Comparison of ENCODE assay signal across 16 cellular contexts in genomic region chr13:80923907-80924306, GRCh38.
DNase-seq lines count a peak whose midpoint lies in the region; ATAC-seq, FAIRE-seq and TF ChIP-seq lines count a peak whose summit lies in the region.
"Had no signal": no experiment of that assay in that cellular context is flagged by ENCODE, and none has a peak within 500 bp of the region (broad histone marks: within the 10 kb centered on the region; RNA-seq: fewer than 3 reads in every experiment).

No MANE protein-coding gene starts in this region.

- in situ Hi-C loops in brain microvascular endothelial cell (cut with HindIII; ENCODE audit: low pct_ligation_motif_present, low sequenced_read_pairs): no loop called here

- no peak for DNase-seq in D721Med (ENCODE audit: insufficient read length, low spot score)
- DNase-seq in brain microvascular endothelial cell: no peak
- no peak for DNase-seq in left ventricle myocardium superior
- DNase-seq in substantia nigra (lab: John Stamatoyannopoulos, UW): no peak
- DNase-seq in activated CD4-positive, alpha-beta T cell treated with anti-CD3 and anti-CD28 coated beads for 48 hours: no peak
- DNase-seq in MM.1S: no peak
- DNase-seq: activated B cell treated with CpG ODN at 0.5 μM for 24 hours; activated naive CD8-positive, alpha-beta T cell treated with anti-CD3 and anti-CD28 coated beads, Interleukin-2, amount 50 U/mL, for 24 hours; activated T-cell treated with anti-CD3 and anti-CD28 coated beads for 4 hours; GF-D8; left lung; NCI-H1092 treated with DMSO at 0.1 percent for 48 hours had no signal

- no peak overlapping the region for H3K9ac ChIP-seq in MM.1S (ENCODE audit: low read length)
- H3K9ac ChIP-seq: BLaER1 treated with 17β-estradiol and CSF1 and Interleukin-3, amounts not matched to agents 10 nM and 100 nM had no signal

- TF ChIP-seq EP300 in Ishikawa (IDR thresholded peaks at IDR 0.05; ENCODE audit: borderline replicate concordance): no peak

- TF ChIP-seq RAD21 in Ishikawa (IDR thresholded peaks at IDR 0.05; ENCODE audit: low read depth): peak; percentile 19; the same call in 1 of the 2 replicates

- no peaks in the 10 kb centered on the region for H3K9me2 ChIP-seq in MM.1S (replicated peaks; ENCODE audit: insufficient read depth, low read length)

- no peaks in the 10 kb centered on the region for H3K27me3 ChIP-seq in brain microvascular endothelial cell (replicated peaks)
- H3K27me3 ChIP-seq in MM.1S (replicated peaks; ENCODE audit: insufficient read depth, low read length): no peaks in the 10 kb centered on the region
- H3K27me3 ChIP-seq: BLaER1 treated with 17β-estradiol and CSF1 and Interleukin-3, amounts not matched to agents 10 nM and 100 nM; left lung had no signal

- H2AFZ ChIP-seq in MM.1S (ENCODE audit: low read length): no peak overlapping the region

- no peaks in the 10 kb centered on the region for H3K9me3 ChIP-seq in MM.1S (replicated peaks; ENCODE audit: insufficient read depth, low read length)
- H3K9me3 ChIP-seq: BLaER1 treated with 17β-estradiol and CSF1 and Interleukin-3, amounts not matched to agents 10 nM and 100 nM; left lung had no signal

- H3K27ac ChIP-seq in brain microvascular endothelial cell (no peak overlapping the region), substantia nigra (ENCODE audit: low read depth, low read length, poor library complexity, severe bottlenecking) (no peak overlapping the region), MM.1S (ENCODE audit: low read length) (no peak overlapping the region)
- H3K27ac ChIP-seq: BLaER1 treated with 17β-estradiol and CSF1 and Interleukin-3, amounts not matched to agents 10 nM and 100 nM; left lung; SK-N-MC had no signal

- H3K4me3 ChIP-seq in brain microvascular endothelial cell (ENCODE audit: low read depth, low read length): no peak overlapping the region
- no peak overlapping the region for H3K4me3 ChIP-seq in MM.1S (ENCODE audit: low read length)
- H3K4me3 ChIP-seq: BLaER1 treated with 17β-estradiol and CSF1 and Interleukin-3, amounts not matched to agents 10 nM and 100 nM; left lung; SK-N-MC had no signal

- FAIRE-seq in D721Med (lab: Jason Lieb, UNC): no peak

- intact Hi-C loops in left ventricle myocardium superior (cut with micrococcal nuclease): no loop called here

- no peaks in the 10 kb centered on the region for H3K79me2 ChIP-seq in MM.1S (ENCODE audit: low read length)

- H3K4me1 ChIP-seq in MM.1S (ENCODE audit: low read length): no peaks in the 10 kb centered on the region
- H3K4me1 ChIP-seq: BLaER1 treated with 17β-estradiol and CSF1 and Interleukin-3, amounts not matched to agents 10 nM and 100 nM; left lung had no signal

- ATAC-seq in left ventricle myocardium superior: peak; percentile 75
- ATAC-seq in GM21447 (IDR thresholded peaks at IDR 0.05; ENCODE audit: unreplicated experiment): no peak
- ATAC-seq: activated naive CD8-positive, alpha-beta T cell treated with anti-CD3 and anti-CD28 coated beads, Interleukin-2, amount 50 U/mL, for 24 hours; left lung had no signal

- no peak overlapping the region for H3K4me2 ChIP-seq in MM.1S (ENCODE audit: low read depth, low read length)
- H3K4me2 ChIP-seq: BLaER1 treated with 17β-estradiol and CSF1 and Interleukin-3, amounts not matched to agents 10 nM and 100 nM had no signal

- TF ChIP-seq CTCF in D721Med (IDR thresholded peaks at IDR 0.05; ENCODE audit: insufficient read depth, missing control alignments) (peak; percentile 16), brain microvascular endothelial cell (IDR thresholded peaks at IDR 0.05; ENCODE audit: low read depth, low read length, missing control alignments) (peak; percentile 19), MM.1S (IDR thresholded peaks at IDR 0.05; ENCODE audit: low read length) (no peak)

- H3F3A ChIP-seq in MM.1S (ENCODE audit: insufficient read depth, low read length): no peaks in the 10 kb centered on the region

- no peaks in the 10 kb centered on the region for H3K36me3 ChIP-seq in brain microvascular endothelial cell (replicated peaks)
- H3K36me3 ChIP-seq in MM.1S (replicated peaks; ENCODE audit: insufficient read depth, low read length): no peaks in the 10 kb centered on the region
- H3K36me3 ChIP-seq: BLaER1 treated with 17β-estradiol and CSF1 and Interleukin-3, amounts not matched to agents 10 nM and 100 nM; left lung had no signal

- no peaks in the 10 kb centered on the region for H4K20me1 ChIP-seq in MM.1S (ENCODE audit: insufficient read depth, low read length)
- H4K20me1 ChIP-seq: BLaER1 treated with 17β-estradiol and CSF1 and Interleukin-3, amounts not matched to agents 10 nM and 100 nM had no signal

TF ChIP-seq in Ishikawa, 13 proteins besides CTCF, POLR2A, EP300 and RAD21:
- no peak for TF ChIP-seq USF1 (IDR thresholded peaks at IDR 0.05)
- TF ChIP-seq CREB1 (IDR thresholded peaks at IDR 0.05; ENCODE audit: low read depth): no peak
- no peak for TF ChIP-seq YY1 (IDR thresholded peaks at IDR 0.05; ENCODE audit: low read depth)
- TF ChIP-seq NFIC (IDR thresholded peaks at IDR 0.05): no peak
- no peak for TF ChIP-seq TCF12 (IDR thresholded peaks at IDR 0.05; ENCODE audit: low read depth)
- no peak for TF ChIP-seq EGR1 (IDR thresholded peaks at IDR 0.05)
- no peak for TF ChIP-seq MAX (IDR thresholded peaks at IDR 0.05)
- TF ChIP-seq TEAD4 (IDR thresholded peaks at IDR 0.05): no peak
- TF ChIP-seq TAF1 (IDR thresholded peaks at IDR 0.05; ENCODE audit: low read depth): no peak
- TF ChIP-seq CEBPB (IDR thresholded peaks at IDR 0.05): no peak
- TF ChIP-seq FOXM1 (IDR thresholded peaks at IDR 0.05; ENCODE audit: borderline replicate concordance, low read depth): no peak
- no peak for TF ChIP-seq REST (IDR thresholded peaks at IDR 0.05; ENCODE audit: low read depth)
- no peak for TF ChIP-seq ZBTB7A (IDR thresholded peaks at IDR 0.05; ENCODE audit: low read depth)
